Comparison of ENCODE assay signal across 33 cellular contexts in the genomic region with DNA sequence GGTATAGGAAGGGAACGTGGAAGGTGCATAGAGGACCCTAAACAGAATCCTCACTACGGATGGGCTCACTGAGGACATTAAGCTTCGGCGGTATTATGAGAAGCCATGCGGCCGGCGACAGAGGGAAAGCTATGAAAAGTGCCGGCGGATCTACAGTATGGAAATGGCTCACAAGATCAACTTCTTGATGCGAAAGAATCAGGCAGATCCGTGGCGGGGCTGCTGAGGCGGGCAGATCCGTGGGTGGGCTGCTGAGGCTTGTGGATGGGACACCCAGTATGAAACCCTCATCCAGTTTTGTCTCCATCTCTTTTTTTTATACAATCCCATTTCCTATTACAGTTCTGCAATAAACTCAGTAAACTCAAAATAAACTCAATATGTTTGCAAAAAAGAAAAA.
DNase-seq lines count a peak whose midpoint lies in the region; ATAC-seq, FAIRE-seq and TF ChIP-seq lines count a peak whose summit lies in the region.
"Had no signal": no experiment of that assay in that cellular context is flagged by ENCODE, and none has a peak within 500 bp of the region (broad histone marks: within the 10 kb centered on the region; RNA-seq: fewer than 3 reads in every experiment).

No MANE protein-coding gene starts in this region.

- no peak overlapping the region for H3K14ac ChIP-seq in H1 (ENCODE audit: insufficient read length)

- H3F3A ChIP-seq in GM23338 (replicated peaks; ENCODE audit: low read depth) = no peaks in the 10 kb centered on the region

- H4K91ac ChIP-seq in H1 (replicated peaks; ENCODE audit: insufficient read length, low read length) = no peak overlapping the region

- no peaks in the 10 kb centered on the region for H3K36me3 Mint-ChIP-seq in GM23338 (ENCODE audit: low read depth)
- H3K36me3 Mint-ChIP-seq: CD14-positive monocyte; CD4-positive, alpha-beta memory T cell; CD4-positive, CD25-positive, alpha-beta regulatory T cell; CD8-positive, alpha-beta memory T cell; CD8-positive, alpha-beta T cell had no signal

- no peaks in the 10 kb centered on the region for H3K4me1 ChIP-seq in GM23338 (ENCODE audit: insufficient read depth)
- no peaks in the 10 kb centered on the region for H3K4me1 ChIP-seq in K562 (replicated peaks in 1 of 2; ENCODE audit: control insufficient read depth in 2 of 2, insufficient read depth in 2 of 2, low read length in 2 of 2)
- H3K4me1 ChIP-seq in H1 (replicated peaks in 1 of 4; ENCODE audit: control insufficient read depth in 3 of 4, insufficient read depth in 4 of 4, low read length in 3 of 4) = no peaks in the 10 kb centered on the region; a peak in 1 of 7 replicates
- H3K4me1 ChIP-seq: A549; BE2C; BLaER1; BLaER1 treated with 17β-estradiol and CSF1 and Interleukin-3, amounts not matched to agents 10 nM and 100 nM; Caco-2 had no signal

- H2AK5ac ChIP-seq in H1 (ENCODE audit: low read depth, low read length) = no peak overlapping the region

- no peak overlapping the region for H3K27ac Mint-ChIP-seq in GM23338
- H3K27ac Mint-ChIP-seq: B cell; CD14-positive monocyte; CD4-positive, alpha-beta memory T cell; CD4-positive, alpha-beta T cell; CD4-positive, CD25-positive, alpha-beta regulatory T cell; CD8-positive, alpha-beta memory T cell; CD8-positive, alpha-beta T cell had no signal

- no peak overlapping the region for H2BK20ac ChIP-seq in H1 (ENCODE audit: low read length)

- H3K4me3 Mint-ChIP-seq in GM23338 = no peak overlapping the region
- H3K4me3 Mint-ChIP-seq: B cell; CD14-positive monocyte; CD4-positive, alpha-beta memory T cell; CD4-positive, alpha-beta T cell; CD4-positive, CD25-positive, alpha-beta regulatory T cell; CD8-positive, alpha-beta memory T cell; CD8-positive, alpha-beta T cell had no signal

- TF ChIP-seq POLR2A in K562 (conservative IDR thresholded peaks at IDR 0.05) (no peak), H1 (IDR thresholded peaks at IDR 0.05; ENCODE audit: control extremely low read depth in 1 of 2, low read depth in 2 of 2, low read length in 2 of 2) (no peak)

- H2AFZ ChIP-seq in GM23338 (peak overlapping the region; percentile 61; the same call in 1 of the 2 replicates), K562 (ENCODE audit: low read depth, low read length) (peak overlapping the region; percentile 9; the same call in 1 of the 2 replicates), H1 (ENCODE audit: low read length) (peak overlapping the region; percentile 76; the same call in 1 of the 2 replicates)

- H2BK15ac ChIP-seq in H1 (ENCODE audit: low read length) = no peak overlapping the region

- no peak overlapping the region for H4K5ac ChIP-seq in H1 (ENCODE audit: insufficient read length, low read depth, low read length)

- CTCF ChIA-PET in K562 (lab: Yijun Ruan, JAX; ENCODE audit: low intra/inter-chr PET ratio) (no interaction called here), H1 (lab: Charles Lee; ENCODE audit: partially characterized antibody) (no interaction called here)

- no peak overlapping the region for H4K8ac ChIP-seq in H1 (ENCODE audit: extremely low read depth, insufficient read depth, low read length)

- no peaks in the 10 kb centered on the region for H3K23me2 ChIP-seq in H1 (ENCODE audit: low read depth, low read length)

- TF ChIP-seq RAD21 in K562 (CRISPR knock-in tag; conservative IDR thresholded peaks at IDR 0.05 in 1 of 2, IDR thresholded peaks at IDR 0.05 in 1 of 2) = no peak
- no peak for TF ChIP-seq RAD21 in H1 (IDR thresholded peaks at IDR 0.05 in 1 of 2, conservative IDR thresholded peaks at IDR 0.05 in 1 of 2; ENCODE audit: low read depth in 2 of 2, low read length in 2 of 2)

- H3K4me3 ChIP-seq in GM23338 (no peak overlapping the region), K562 (no peak overlapping the region), H1 (ENCODE audit: extremely low read depth in 1 of 4, insufficient read depth in 2 of 4, low read depth in 3 of 4, low read length in 4 of 4) (no peak overlapping the region)
- H3K4me3 ChIP-seq: A549; BLaER1; BLaER1 treated with 17β-estradiol and CSF1 and Interleukin-3, amounts not matched to agents 10 nM and 100 nM had no signal

- no peaks in the 10 kb centered on the region for H3K9me3 ChIP-seq in K562 (replicated peaks; ENCODE audit: control insufficient read depth, insufficient read depth, low read depth, low read length)
- no peaks in the 10 kb centered on the region for H3K9me3 ChIP-seq in H1 (ENCODE audit: insufficient read depth in 2 of 2, low read depth in 1 of 2, low read length in 1 of 2)
- H3K9me3 ChIP-seq: A549; BE2C; BLaER1; BLaER1 treated with 17β-estradiol and CSF1 and Interleukin-3, amounts not matched to agents 10 nM and 100 nM; Caco-2 had no signal

- no TSS peak for BruUV-seq in K562 (replicated peaks; lab: Mats Ljungman, UMichigan)

- no peak overlapping the region for H2BK120ac ChIP-seq in H1 (replicated peaks; ENCODE audit: low read depth, low read length)

- no peak for TF ChIP-seq CTCF in GM23338 (conservative IDR thresholded peaks at IDR 0.05; ENCODE audit: low read depth in 2 of 2)
- no peak for TF ChIP-seq CTCF in K562 (IDR thresholded peaks at IDR 0.05 in 2 of 3, conservative IDR thresholded peaks at IDR 0.05 in 1 of 3; ENCODE audit: insufficient read depth in 2 of 3, low read depth in 1 of 3, low read length in 3 of 3)
- TF ChIP-seq CTCF in H1 (IDR thresholded peaks at IDR 0.05; ENCODE audit: control extremely low read depth in 1 of 3, insufficient read depth in 1 of 3, low read depth in 1 of 3, low read length in 3 of 3) = no peak

- no peaks in the 10 kb centered on the region for H3K79me1 ChIP-seq in H1 (ENCODE audit: low read depth, low read length)

- no peak overlapping the region for H3K4ac ChIP-seq in H1 (replicated peaks; ENCODE audit: insufficient read length, low read depth, low read length)

- H3K56ac ChIP-seq in H1 (replicated peaks; ENCODE audit: insufficient read length, low read depth, low read length) = no peak overlapping the region

- no peaks in the 10 kb centered on the region for H3K9me2 ChIP-seq in GM23338 (ENCODE audit: insufficient read depth)

- no peak for TF ChIP-seq EP300 in K562 (IDR thresholded peaks at IDR 0.05; ENCODE audit: low read length)
- no peak for TF ChIP-seq EP300 in H1 (IDR thresholded peaks at IDR 0.05; ENCODE audit: borderline replicate concordance in 1 of 2, low read depth in 2 of 2, low read length in 2 of 2)

- H3K4me2 ChIP-seq in GM23338 (no peak overlapping the region), K562 (ENCODE audit: insufficient read depth, low read length) (no peak overlapping the region), H1 (ENCODE audit: insufficient read depth in 1 of 2, low read depth in 2 of 2, low read length in 2 of 2) (no peak overlapping the region)
- H3K4me2 ChIP-seq: A549; BLaER1; BLaER1 treated with 17β-estradiol and CSF1 and Interleukin-3, amounts not matched to agents 10 nM and 100 nM had no signal

- no peaks in the 10 kb centered on the region for H3K9me1 ChIP-seq in K562 (ENCODE audit: control insufficient read depth, insufficient read depth, low read length)

- H3K18ac ChIP-seq in H1 (ENCODE audit: extremely low read depth, low read length) = no peak overlapping the region

- H2BK5ac ChIP-seq in H1 (ENCODE audit: low read depth, low read length) = no peak overlapping the region

- intact Hi-C loops in K562 (cut with micrococcal nuclease) = no loop called here

- no peaks in the 10 kb centered on the region for H3K9me3 Mint-ChIP-seq in GM23338
- H3K9me3 Mint-ChIP-seq: CD14-positive monocyte; CD4-positive, alpha-beta memory T cell; CD4-positive, alpha-beta T cell; CD4-positive, CD25-positive, alpha-beta regulatory T cell; CD8-positive, alpha-beta memory T cell; CD8-positive, alpha-beta T cell had no signal

- FAIRE-seq in K562 (lab: Jason Lieb, UNC) (no peak), H1 (lab: Jason Lieb, UNC) (no peak)
- FAIRE-seq: A204.1, A549 had no signal

- ATAC-seq in GM23338 (no peak), K562 (no peak), GM21576 (IDR thresholded peaks at IDR 0.05; ENCODE audit: unreplicated experiment) (no peak)
- ATAC-seq: A549; CD8-positive, alpha-beta T cell had no signal

- H2BK12ac ChIP-seq in H1 (ENCODE audit: low read depth, low read length) = no peak overlapping the region

- H3K36me3 ChIP-seq in GM23338 (ENCODE audit: insufficient read depth) (no peaks in the 10 kb centered on the region), K562 (ENCODE audit: control insufficient read depth, insufficient read depth, low read length) (no peaks in the 10 kb centered on the region), H1 (ENCODE audit: control insufficient read depth in 2 of 4, insufficient read depth in 4 of 4, low read length in 3 of 4) (no peaks in the 10 kb centered on the region)
- H3K36me3 ChIP-seq: BE2C; BLaER1; BLaER1 treated with 17β-estradiol and CSF1 and Interleukin-3, amounts not matched to agents 10 nM and 100 nM had no signal

- WGBS in K562 (ENCODE audit: insufficient coverage, low coverage, missing lambda C conversion rate) = 13% methylated on average over 14 of the region's 14 CpGs
- WGBS in H1 (ENCODE audit: extremely low coverage in 1 of 2, insufficient coverage in 1 of 2, insufficient read length in 1 of 2, insufficient replicate concordance in 2 of 2, low coverage in 1 of 2, low lambda C conversion rate in 2 of 2, missing lambda C conversion rate in 1 of 2), 2 experiments = 93% methylated on average over 14 of the region's 14 CpGs; no CpG with 5 or more reads in 1 of the 2 experiments

- H3K4me1 Mint-ChIP-seq in GM23338 = no peaks in the 10 kb centered on the region
- H3K4me1 Mint-ChIP-seq: B cell; CD14-positive monocyte; CD4-positive, alpha-beta memory T cell; CD4-positive, CD25-positive, alpha-beta regulatory T cell; CD8-positive, alpha-beta memory T cell had no signal

- DNase-seq in GM23338 (ENCODE audit: low spot score) = no peak
- DNase-seq in K562 (ENCODE audit: extremely low read depth in 1 of 4, low spot score in 3 of 4) = no peak
- no peak for DNase-seq in H1 (ENCODE audit: low read depth in 1 of 2, low spot score in 2 of 2)
- no peak for DNase-seq in SK-N-DZ (ENCODE audit: low spot score)
- DNase-seq in AML-193 (lab: John Stamatoyannopoulos, UW) = no peak
- DNase-seq: 8988T; ACHN; BE2C; C1 segment of cervical spinal cord; Caco-2; Calu3; CD4-positive, alpha-beta memory T cell; CD4-positive, alpha-beta T cell; CD4-positive, CD25-positive, alpha-beta regulatory T cell; CD8-positive, alpha-beta memory T cell; CD8-positive, alpha-beta T cell; COR-L47; DMS 273 treated with DMSO at 0.1 percent for 48 hours; DMS153; DMS53; DMS79; DMS79 treated with DMSO at 0.1 percent for 48 hours; DND-41; EL had no signal

- POLR2A ChIA-PET in K562 (lab: Yijun Ruan, JAX) = no interaction called here
- POLR2A ChIA-PET in H1 (lab: Charles Lee; ENCODE audit: partially characterized antibody) = no interaction called here

- H3K9ac ChIP-seq in K562 (ENCODE audit: insufficient read depth in 1 of 2, low read depth in 2 of 2, low read length in 2 of 2) = no peak overlapping the region
- H3K9ac ChIP-seq in H1 (replicated peaks in 1 of 4; ENCODE audit: extremely low read depth in 1 of 4, low read depth in 3 of 4, low read length in 3 of 4) = no peak overlapping the region
- H3K9ac ChIP-seq: BLaER1; BLaER1 treated with 17β-estradiol and CSF1 and Interleukin-3, amounts not matched to agents 10 nM and 100 nM had no signal

- no peaks in the 10 kb centered on the region for H3K27me3 Mint-ChIP-seq in GM23338 (ENCODE audit: insufficient read depth, low read depth, poor library complexity)
- H3K27me3 Mint-ChIP-seq: B cell; CD4-positive, alpha-beta T cell; CD4-positive, CD25-positive, alpha-beta regulatory T cell had no signal

- H3K27me3 ChIP-seq in GM23338 (ENCODE audit: insufficient read depth) (no peaks in the 10 kb centered on the region), K562 (ENCODE audit: control insufficient read depth in 2 of 2, insufficient read depth in 2 of 2, low read length in 2 of 2) (no peaks in the 10 kb centered on the region), H1 (replicated peaks in 1 of 4; ENCODE audit: control insufficient read depth in 3 of 4, extremely low read depth in 1 of 4, insufficient read depth in 3 of 4, low read length in 3 of 4) (no peaks in the 10 kb centered on the region)
- H3K27me3 ChIP-seq: BE2C; BLaER1; BLaER1 treated with 17β-estradiol and CSF1 and Interleukin-3, amounts not matched to agents 10 nM and 100 nM had no signal

- H4K20me1 ChIP-seq in GM23338 (replicated peaks; ENCODE audit: insufficient read depth) (no peaks in the 10 kb centered on the region), K562 (replicated peaks; ENCODE audit: control insufficient read depth, insufficient read depth, low read length) (no peaks in the 10 kb centered on the region), H1 (replicated peaks in 1 of 2; ENCODE audit: control insufficient read depth in 1 of 2, insufficient read depth in 2 of 2, low read length in 2 of 2) (no peaks in the 10 kb centered on the region)
- H4K20me1 ChIP-seq: BLaER1 had no signal

- no peak overlapping the region for H3K27ac ChIP-seq in GM23338 (ENCODE audit: low read depth)
- H3K27ac ChIP-seq in K562 (ENCODE audit: extremely low read depth, low read depth, low read length) = no peak overlapping the region
- H3K27ac ChIP-seq in H1 (ENCODE audit: low read depth, low read length) = no peak overlapping the region
- H3K27ac ChIP-seq: 22Rv1; A549; BLaER1; BLaER1 treated with 17β-estradiol and CSF1 and Interleukin-3, amounts not matched to agents 10 nM and 100 nM; C4-2B had no signal

- no peak overlapping the region for H3K23ac ChIP-seq in H1 (ENCODE audit: insufficient read length)

- H3K79me2 ChIP-seq in GM23338 (replicated peaks; ENCODE audit: insufficient read depth) = no peaks in the 10 kb centered on the region
- no peaks in the 10 kb centered on the region for H3K79me2 ChIP-seq in K562 (ENCODE audit: control insufficient read depth, insufficient read depth, low read length)
- H3K79me2 ChIP-seq in H1 (ENCODE audit: control insufficient read depth in 1 of 2, insufficient read depth in 2 of 2, low read length in 2 of 2) = no peaks in the 10 kb centered on the region

- in situ Hi-C loops in K562 (cut with MboI) = loop anchor here (25.0 kb wide), 1 partner anchor 627 kb away; no protein-coding TSS in a partner anchor

Comparison
In these comparisons a context has a peak if more than half of its experiments do, and no peak if none do; other contexts are left out.
1. H2AFZ ChIP-seq: peak in every context shown above with its lines; median percentile 76 in H1; 61 in GM23338; 9 in K562.